Comparison of ENCODE assay signal across 8 cellular contexts in genomic region chr16:11742041-11742535, GRCh38. TPM values are rescaled to one million over a fixed set of nuclear protein-coding genes. Genes with fewer than 3 reads are reported as not detected.
DNase-seq lines count a peak whose midpoint lies in the region; ATAC-seq and TF ChIP-seq lines count a peak whose summit lies in the region.

No MANE protein-coding gene starts in this region.

- H3K27me3 ChIP-seq in muscle layer of duodenum (ENCODE audit: low read depth, low read length) (no peaks in the 10 kb centered on the region), thoracic aorta (replicated peaks; ENCODE audit: insufficient read depth) (no peaks in the 10 kb centered on the region)

- H3K27me3 Mint-ChIP-seq in effector memory CD8-positive, alpha-beta T cell = no peaks in the 10 kb centered on the region

- no peaks in the 10 kb centered on the region for H3K36me3 ChIP-seq in muscle layer of duodenum (ENCODE audit: control insufficient read depth in 1 of 2, insufficient read depth in 2 of 2, low read length in 2 of 2)
- H3K36me3 ChIP-seq in thoracic aorta = no peaks in the 10 kb centered on the region

- no peaks in the 10 kb centered on the region for H3K9me3 Mint-ChIP-seq in effector memory CD8-positive, alpha-beta T cell

- H3K9me3 ChIP-seq in muscle layer of duodenum (ENCODE audit: control insufficient read depth in 1 of 2, low read length in 2 of 2) = no peaks in the 10 kb centered on the region
- H3K9me3 ChIP-seq in thoracic aorta = no peaks in the 10 kb centered on the region

- DNase-seq in CD1c-positive myeloid dendritic cell (ENCODE audit: extremely low spot score) = peak; percentile 56
- no peak for DNase-seq in effector memory CD8-positive, alpha-beta T cell
- no peak for DNase-seq in thoracic aorta (ENCODE audit: low spot score)
- DNase-seq in NCI-H774 (lab: John Stamatoyannopoulos, UW) = no peak

- H3K27ac ChIP-seq in muscle layer of duodenum (ENCODE audit: low read length) = peak overlapping the region; percentile 88
- H3K27ac ChIP-seq in thoracic aorta = peak overlapping the region; percentile 93 to 98

- H3K27ac Mint-ChIP-seq in effector memory CD8-positive, alpha-beta T cell = peak overlapping the region; percentile 92 to 97

- peaks cover 46 to 57% of the 10 kb centered on the region in 2 donors for H3K4me1 Mint-ChIP-seq in effector memory CD8-positive, alpha-beta T cell (ENCODE audit: low read depth in 2 of 2)

- ATAC-seq in GM19463 (IDR thresholded peaks at IDR 0.05; ENCODE audit: unreplicated experiment) (peak; percentile 17), HG03565 (IDR thresholded peaks at IDR 0.05; ENCODE audit: unreplicated experiment) (peak; percentile 7), thoracic aorta (ENCODE audit: insufficient number of reproducible peaks, low FRiP score, low read depth) (no peak)
- ATAC-seq in activated CD4-positive, CD25-positive, alpha-beta regulatory T cell treated with anti-CD3 and anti-CD28 coated beads, Interleukin-2, amount 50 U/mL, for 24 hours = peak; percentile 37 to 45
- peak; percentile 32 for ATAC-seq in effector memory CD8-positive, alpha-beta T cell (replicated peaks)

- H3K4me3 Mint-ChIP-seq in effector memory CD8-positive, alpha-beta T cell = peak overlapping the region; percentile 95 to 97

- peak overlapping the region; percentile 73 to 90 for H3K4me3 ChIP-seq in muscle layer of duodenum (ENCODE audit: low read depth in 1 of 2, low read length in 2 of 2)
- H3K4me3 ChIP-seq in thoracic aorta = peak overlapping the region; percentile 95

- no peak for TF ChIP-seq CTCF in thoracic aorta (IDR thresholded peaks at IDR 0.05)

- peaks cover 40% of the 10 kb centered on the region for H3K36me3 Mint-ChIP-seq in effector memory CD8-positive, alpha-beta T cell (ENCODE audit: insufficient read depth)

- H3K4me1 ChIP-seq in muscle layer of duodenum (ENCODE audit: control insufficient read depth in 1 of 2, insufficient read depth in 2 of 2, low read length in 2 of 2) (peaks cover 7 to 22% of the 10 kb centered on the region in 2 donors), thoracic aorta (ENCODE audit: control insufficient read depth in 1 of 2, low read depth in 2 of 2) (peaks cover 11 to 47% of the 10 kb centered on the region in 2 donors)

RNA-seq across cellular contexts. Expression of gene TXNDC11, which starts 0.6 kb away (rescaled TPM):
- 10 to 100 TPM; 44.5 to 49.4 TPM for total RNA-seq in thoracic aorta

RNA-seq across cellular contexts. Expression of gene ZC3H7A, which starts 55.0 kb away (rescaled TPM):
- total RNA-seq in thoracic aorta = 10 to 100 TPM; 47.8 to 86.1 TPM
